8 cellular contexts compared by ENCODE assay signal in genomic region chr16:81429045-81429521, GRCh38. TPM values are rescaled to one million over a fixed set of nuclear protein-coding genes. Genes with fewer than 3 reads are reported as not detected.
DNase-seq lines count a peak whose midpoint lies in the region; ATAC-seq and TF ChIP-seq lines count a peak whose summit lies in the region.

No MANE protein-coding gene starts in this region.

- POLR2A ChIA-PET in naive thymus-derived CD8-positive, alpha-beta T cell (lab: Charles Lee): no interaction called here

- no peaks in the 10 kb centered on the region for H3K36me3 Mint-ChIP-seq in naive thymus-derived CD8-positive, alpha-beta T cell

- peak in 44 of 56 donors; percentile 15 to 60 (median 30) for TF ChIP-seq CTCF in dorsolateral prefrontal cortex (IDR thresholded peaks at IDR 0.05 in 54 of 56, conservative IDR thresholded peaks at IDR 0.05 in 2 of 56; ENCODE audit: low read depth in 1 of 56, partially characterized antibody in 56 of 56)

- H3K4me1 Mint-ChIP-seq in naive thymus-derived CD8-positive, alpha-beta T cell: peaks cover 7 to 24% (median 14%) of the 10 kb centered on the region in 4 donors

- H3K27ac ChIP-seq in dorsolateral prefrontal cortex: no peak overlapping the region

- H3K4me3 ChIP-seq in dorsolateral prefrontal cortex: no peak overlapping the region

- intact Hi-C loops in dorsolateral prefrontal cortex (cut with DNase I): no loop called here

- no peaks in the 10 kb centered on the region for H3K27me3 ChIP-seq in dorsolateral prefrontal cortex

- ATAC-seq in naive thymus-derived CD8-positive, alpha-beta T cell: peak; percentile 44 to 62
- ATAC-seq in HG03571 (IDR thresholded peaks at IDR 0.05; ENCODE audit: unreplicated experiment): no peak

- H3K4me3 Mint-ChIP-seq in naive thymus-derived CD8-positive, alpha-beta T cell: no peak overlapping the region

- H3K27me3 Mint-ChIP-seq in naive thymus-derived CD8-positive, alpha-beta T cell: no peaks in the 10 kb centered on the region

- DNase-seq in NCI-H146 (lab: John Stamatoyannopoulos, UW) (peak; percentile 31), NCI-H146 treated with DMSO at 0.1 percent for 48 hours (lab: John Stamatoyannopoulos, UW; ENCODE audit: unreplicated experiment) (no peak), NCI-H82 (lab: John Stamatoyannopoulos, UW) (peak; percentile 90), dorsolateral prefrontal cortex (no peak), NCI-H510A (lab: John Stamatoyannopoulos, UW) (no peak)
- no peak for DNase-seq in naive thymus-derived CD8-positive, alpha-beta T cell
- no peak for DNase-seq in activated naive CD4-positive, alpha-beta T cell (lab: John Stamatoyannopoulos, UW)

- no peaks in the 10 kb centered on the region for H3K9me3 Mint-ChIP-seq in naive thymus-derived CD8-positive, alpha-beta T cell

- H3K27ac Mint-ChIP-seq in naive thymus-derived CD8-positive, alpha-beta T cell: peak overlapping the region in 2 of 10 donors; percentile 77 to 86

RNA-seq across cellular contexts. Expression of gene CMIP, which starts 15.5 kb away (rescaled TPM):
- total RNA-seq in dorsolateral prefrontal cortex: 100 to 1,000 TPM; 104 to 216 (median 159) TPM
- total RNA-seq in naive thymus-derived CD8-positive, alpha-beta T cell: 10 to 100 TPM; 38.8 to 41.5 TPM
- 1 to 10 TPM in 1 of 3 donors, under 1 TPM in 2; 0.31 to 1.3 (median 0.65) TPM for polyA plus RNA-seq in naive thymus-derived CD8-positive, alpha-beta T cell

Comparison
In these comparisons a context has a peak if more than half of its experiments do, and no peak if none do; other contexts are left out.
1. DNase-seq: peak in NCI-H146 (single experiment) and NCI-H82 (single experiment); none in NCI-H146 treated with DMSO at 0.1 percent for 48 hours (single experiment), dorsolateral prefrontal cortex (0 of 10), naive thymus-derived CD8-positive, alpha-beta T cell (0 of 10), NCI-H510A (single experiment) and activated naive CD4-positive, alpha-beta T cell (0 of 4).